Comparison of ENCODE assay signal across 22 cellular contexts in the genomic region with DNA sequence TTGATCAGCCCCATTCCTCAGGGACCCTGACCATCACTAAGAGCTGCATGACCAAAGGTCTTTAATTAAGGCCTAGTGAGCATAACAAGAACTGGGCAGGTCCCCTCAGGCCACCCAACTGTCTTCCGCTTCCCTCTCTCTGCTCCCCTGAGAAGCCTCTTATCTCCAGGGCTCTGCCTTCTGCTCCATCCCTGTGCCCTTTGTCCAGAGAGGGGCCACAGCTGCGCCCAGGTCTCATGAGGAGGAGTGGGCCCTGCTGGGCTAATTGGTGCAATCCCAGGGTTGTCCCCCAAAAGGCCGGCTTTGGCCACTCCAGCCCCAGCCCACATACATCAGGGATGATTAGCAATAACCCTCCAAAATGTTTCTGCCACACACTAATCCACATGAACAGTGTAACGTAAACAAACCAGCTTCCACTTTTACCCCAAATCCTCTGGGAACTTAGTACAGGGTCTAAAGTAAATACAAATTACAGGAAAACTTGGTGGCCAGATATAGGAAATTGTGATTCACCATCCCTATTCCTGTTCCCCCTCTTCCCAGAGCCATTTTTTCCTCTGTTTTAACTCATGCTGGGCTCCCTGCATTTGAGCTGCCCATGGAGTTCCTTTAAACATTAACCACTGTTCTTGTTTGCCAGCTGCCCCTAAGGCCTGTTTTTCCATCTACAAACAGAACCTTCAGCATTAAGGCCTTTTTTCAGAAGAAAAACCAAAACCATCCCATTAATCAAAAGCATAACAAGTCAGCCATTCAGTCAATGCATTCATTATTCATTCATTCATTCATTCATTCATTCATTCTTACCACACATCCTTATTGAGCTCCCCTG. TPM values are rescaled to one million over a fixed set of nuclear protein-coding genes. Genes with fewer than 3 reads are reported as not detected.
DNase-seq lines count a peak whose midpoint lies in the region; ATAC-seq, FAIRE-seq and TF ChIP-seq lines count a peak whose summit lies in the region.
"Had no signal": no experiment of that assay in that cellular context is flagged by ENCODE, and none has a peak within 500 bp of the region (broad histone marks: within the 10 kb centered on the region; RNA-seq: fewer than 3 reads in every experiment).

No MANE protein-coding gene starts in this region.

- no peaks in the 10 kb centered on the region for H3K9me3 ChIP-seq in pancreas
- no peaks in the 10 kb centered on the region for H3K9me3 ChIP-seq in upper lobe of left lung
- H3K9me3 ChIP-seq in lower lobe of right lung, result no peaks in the 10 kb centered on the region
- H3K9me3 ChIP-seq: vagina had no signal

- H3K27ac Mint-ChIP-seq in activated T-helper 17 cell treated with anti-CD3 and anti-CD28 coated beads, Interleukin-2, amount 50 U/mL, for 72 hours, result peak overlapping the region; percentile 51
- H3K27ac Mint-ChIP-seq in glutamatergic neuron (ENCODE audit: unreplicated experiment), result peak overlapping the region; percentile 71
- H3K27ac Mint-ChIP-seq: activated naive CD8-positive, alpha-beta T cell treated with anti-CD3 and anti-CD28 coated beads, Interleukin-2, amount 50 U/mL, for 24 hours; CD4-positive, alpha-beta T cell had no signal

- DNase-seq in DMS53 (lab: John Stamatoyannopoulos, UW), result peak; percentile 66
- DNase-seq in glutamatergic neuron, result peak; percentile 53
- peak in 1 of 6 donors; percentile 9 for DNase-seq in pancreas
- DNase-seq in AG20443 (ENCODE audit: low spot score), result no peak
- no peak for DNase-seq in upper lobe of left lung
- no peak for DNase-seq in omental fat pad (ENCODE audit: low spot score)
- no peak for DNase-seq in lower lobe of right lung
- DNase-seq: activated naive CD8-positive, alpha-beta T cell treated with anti-CD3 and anti-CD28 coated beads, Interleukin-2, amount 50 U/mL, for 24 hours; brain microvascular endothelial cell; CD4-positive, alpha-beta T cell; NCI-H2029 treated with DMSO at 0.1 percent for 48 hours; NCI-H510A; RPMI8226; stimulated activated CD4-positive, alpha-beta T cell treated with anti-CD3 and anti-CD28 coated beads, Interleukin-4, amount 100 ng/mL, for 24 hours; T1000 had no signal

- H3K27me3 ChIP-seq in pancreas (no peaks in the 10 kb centered on the region), upper lobe of left lung (no peaks in the 10 kb centered on the region), lower lobe of right lung (ENCODE audit: low read depth) (no peaks in the 10 kb centered on the region)
- H3K27me3 ChIP-seq: brain microvascular endothelial cell, vagina had no signal

- H3K36me3 Mint-ChIP-seq in activated T-helper 17 cell treated with anti-CD3 and anti-CD28 coated beads, Interleukin-2, amount 50 U/mL, for 72 hours (ENCODE audit: low read depth), result no peaks in the 10 kb centered on the region
- H3K36me3 Mint-ChIP-seq in glutamatergic neuron (ENCODE audit: unreplicated experiment), result no peaks in the 10 kb centered on the region

- H3K27me3 Mint-ChIP-seq in activated T-helper 17 cell treated with anti-CD3 and anti-CD28 coated beads, Interleukin-2, amount 50 U/mL, for 72 hours, result no peaks in the 10 kb centered on the region
- H3K27me3 Mint-ChIP-seq in glutamatergic neuron (ENCODE audit: unreplicated experiment), result no peaks in the 10 kb centered on the region
- H3K27me3 Mint-ChIP-seq: activated naive CD8-positive, alpha-beta T cell treated with anti-CD3 and anti-CD28 coated beads, Interleukin-2, amount 50 U/mL, for 24 hours; CD4-positive, alpha-beta T cell had no signal

- no peak overlapping the region for H3K4me3 Mint-ChIP-seq in activated T-helper 17 cell treated with anti-CD3 and anti-CD28 coated beads, Interleukin-2, amount 50 U/mL, for 72 hours
- H3K4me3 Mint-ChIP-seq in glutamatergic neuron (ENCODE audit: unreplicated experiment), result peak overlapping the region; percentile 40
- H3K4me3 Mint-ChIP-seq: activated naive CD8-positive, alpha-beta T cell treated with anti-CD3 and anti-CD28 coated beads, Interleukin-2, amount 50 U/mL, for 24 hours; CD4-positive, alpha-beta T cell had no signal

- WGBS in pancreas, 2 donors, result 48 to 50% methylated on average over 4 of the region's 4 CpGs
- WGBS in upper lobe of left lung, 2 donors, result 91 to 96% methylated on average over 4 of the region's 4 CpGs

- TF ChIP-seq CTCF in glutamatergic neuron (IDR thresholded peaks at IDR 0.05; ENCODE audit: partially characterized antibody, unreplicated experiment), result no peak
- TF ChIP-seq CTCF in pancreas (IDR thresholded peaks at IDR 0.05), result no peak
- TF ChIP-seq CTCF in upper lobe of left lung (IDR thresholded peaks at IDR 0.05), result no peak
- TF ChIP-seq CTCF in omental fat pad (IDR thresholded peaks at IDR 0.05), result no peak
- no peak for TF ChIP-seq CTCF in lower lobe of right lung (IDR thresholded peaks at IDR 0.05)

- H3K4me1 ChIP-seq in pancreas (peaks cover 6 to 29% (median 19%) of the 10 kb centered on the region in 3 donors), upper lobe of left lung (peaks cover 3 to 14% (median 4%) of the 10 kb centered on the region in 4 donors), lower lobe of right lung (no peaks in the 10 kb centered on the region)
- H3K4me1 ChIP-seq: parathyroid adenoma had no signal

- TF ChIP-seq EP300 in upper lobe of left lung (IDR thresholded peaks at IDR 0.05), result no peak

- H3K4me1 Mint-ChIP-seq in activated T-helper 17 cell treated with anti-CD3 and anti-CD28 coated beads, Interleukin-2, amount 50 U/mL, for 72 hours, result peaks cover 27% of the 10 kb centered on the region
- peaks cover 13% of the 10 kb centered on the region for H3K4me1 Mint-ChIP-seq in glutamatergic neuron (ENCODE audit: low read depth, unreplicated experiment)

- H3K9me3 Mint-ChIP-seq in activated T-helper 17 cell treated with anti-CD3 and anti-CD28 coated beads, Interleukin-2, amount 50 U/mL, for 72 hours, result no peaks in the 10 kb centered on the region
- H3K9me3 Mint-ChIP-seq in glutamatergic neuron (ENCODE audit: unreplicated experiment), result no peaks in the 10 kb centered on the region
- H3K9me3 Mint-ChIP-seq: activated naive CD8-positive, alpha-beta T cell treated with anti-CD3 and anti-CD28 coated beads, Interleukin-2, amount 50 U/mL, for 24 hours; CD4-positive, alpha-beta T cell had no signal

- no peaks in the 10 kb centered on the region for H3K36me3 ChIP-seq in pancreas
- no peaks in the 10 kb centered on the region for H3K36me3 ChIP-seq in upper lobe of left lung
- no peaks in the 10 kb centered on the region for H3K36me3 ChIP-seq in lower lobe of right lung
- H3K36me3 ChIP-seq: brain microvascular endothelial cell, vagina had no signal

- H3K4me3 ChIP-seq in pancreas, result no peak overlapping the region
- H3K4me3 ChIP-seq in upper lobe of left lung, result no peak overlapping the region
- H3K4me3 ChIP-seq in lower lobe of right lung, result no peak overlapping the region
- H3K4me3 ChIP-seq: coronary artery, lung, vagina had no signal

- H3K27ac ChIP-seq in pancreas (peak overlapping the region in 3 of 4 donors; percentile 4 to 78 (median 77)), upper lobe of left lung (no peak overlapping the region), lower lobe of right lung (no peak overlapping the region)
- H3K27ac ChIP-seq: brain microvascular endothelial cell, coronary artery, parathyroid adenoma, vagina had no signal

- FAIRE-seq in pancreas (lab: Jason Lieb, UNC), result no peak
- FAIRE-seq: GM18507 had no signal

- ATAC-seq in activated T-helper 17 cell treated with anti-CD3 and anti-CD28 coated beads, Interleukin-2, amount 50 U/mL, for 72 hours (replicated peaks), result no peak
- peak; percentile 49 to 74 (median 68) for ATAC-seq in pancreas
- no peak for ATAC-seq in upper lobe of left lung (ENCODE audit: low FRiP score in 2 of 2)
- no peak for ATAC-seq in omental fat pad (ENCODE audit: low FRiP score)
- no peak for ATAC-seq in lower lobe of right lung
- ATAC-seq: activated CD4-positive, CD25-positive, alpha-beta regulatory T cell treated with anti-CD3 and anti-CD28 coated beads, Interleukin-2, amount 50 U/mL, for 24 hours; activated naive CD8-positive, alpha-beta T cell treated with anti-CD3 and anti-CD28 coated beads, Interleukin-2, amount 50 U/mL, for 24 hours had no signal

- TF ChIP-seq POLR2A in upper lobe of left lung (IDR thresholded peaks at IDR 0.05), result no peak

- intact Hi-C loops in pancreas (cut with DNase I), result loop anchor here in 2 of 3 donors (10.0 kb wide), 2 partner anchors 330 to 360 kb away; no protein-coding TSS in a partner anchor
- intact Hi-C loops in lower lobe of right lung (cut with DNase I), result loop anchor here (10.0 kb wide), 1 partner anchor 330 kb away; no protein-coding TSS in a partner anchor

RNA-seq across cellular contexts. Expression of gene CAVIN3, which starts 34.6 kb away (rescaled TPM):
- 10 to 100 TPM in 1 of 2 donors, 1 to 10 TPM in 1; 7.6 to 37.2 TPM for total RNA-seq in activated T-helper 17 cell treated with anti-CD3 and anti-CD28 coated beads, Interleukin-2, amount 50 U/mL, for 72 hours
- total RNA-seq in glutamatergic neuron (ENCODE audit: unreplicated experiment) (5.9 TPM), pancreas (10 to 100 TPM in 5 of 6 donors, 1 to 10 TPM in 1; 9.7 to 16.7 (median 14.7) TPM), upper lobe of left lung (100 to 1,000 TPM in 2 of 6 donors, 10 to 100 TPM in 4; 45.1 to 173 (median 65.8) TPM), omental fat pad (100 to 1,000 TPM in 2 of 4 donors, 10 to 100 TPM in 2; 78.7 to 209 (median 139) TPM), lower lobe of right lung (36.3 TPM)
- 10 to 100 TPM; 20.8 to 28.7 TPM for polyA plus RNA-seq in pancreas

RNA-seq across cellular contexts. Expression of gene SMPD1, which starts 35.4 kb away (rescaled TPM):
- total RNA-seq in activated T-helper 17 cell treated with anti-CD3 and anti-CD28 coated beads, Interleukin-2, amount 50 U/mL, for 72 hours, result 10 to 100 TPM; 12.9 to 15.2 TPM
- 38.5 TPM for total RNA-seq in glutamatergic neuron (ENCODE audit: unreplicated experiment)
- 10 to 100 TPM; 19.4 to 32.3 (median 28.4) TPM for total RNA-seq in pancreas
- 10 to 100 TPM; 30.6 to 62.0 TPM for polyA plus RNA-seq in pancreas
- total RNA-seq in upper lobe of left lung, result 10 to 100 TPM; 25.3 to 62.9 (median 53.9) TPM
- total RNA-seq in omental fat pad, result 10 to 100 TPM; 21.4 to 23.7 (median 22.5) TPM
- 39.7 TPM for total RNA-seq in lower lobe of right lung

Comparison
In these comparisons a context has a peak if more than half of its experiments do, and no peak if none do; other contexts are left out.
1. DNase-seq: peak in DMS53 (single experiment) and glutamatergic neuron (single experiment); none in AG20443 (single experiment), upper lobe of left lung (0 of 2), omental fat pad (single experiment) and lower lobe of right lung (single experiment).
2. ATAC-seq: peak in pancreas (4 of 4); none in activated T-helper 17 cell treated with anti-CD3 and anti-CD28 coated beads, Interleukin-2, amount 50 U/mL, for 72 hours (single experiment), upper lobe of left lung (0 of 2), omental fat pad (single experiment) and lower lobe of right lung (0 of 2).
3. H3K27ac ChIP-seq: peak in pancreas (3 of 4); none in upper lobe of left lung (0 of 4) and lower lobe of right lung (single experiment).